ENCODE assay signal across 37 cellular contexts in the genomic region with DNA sequence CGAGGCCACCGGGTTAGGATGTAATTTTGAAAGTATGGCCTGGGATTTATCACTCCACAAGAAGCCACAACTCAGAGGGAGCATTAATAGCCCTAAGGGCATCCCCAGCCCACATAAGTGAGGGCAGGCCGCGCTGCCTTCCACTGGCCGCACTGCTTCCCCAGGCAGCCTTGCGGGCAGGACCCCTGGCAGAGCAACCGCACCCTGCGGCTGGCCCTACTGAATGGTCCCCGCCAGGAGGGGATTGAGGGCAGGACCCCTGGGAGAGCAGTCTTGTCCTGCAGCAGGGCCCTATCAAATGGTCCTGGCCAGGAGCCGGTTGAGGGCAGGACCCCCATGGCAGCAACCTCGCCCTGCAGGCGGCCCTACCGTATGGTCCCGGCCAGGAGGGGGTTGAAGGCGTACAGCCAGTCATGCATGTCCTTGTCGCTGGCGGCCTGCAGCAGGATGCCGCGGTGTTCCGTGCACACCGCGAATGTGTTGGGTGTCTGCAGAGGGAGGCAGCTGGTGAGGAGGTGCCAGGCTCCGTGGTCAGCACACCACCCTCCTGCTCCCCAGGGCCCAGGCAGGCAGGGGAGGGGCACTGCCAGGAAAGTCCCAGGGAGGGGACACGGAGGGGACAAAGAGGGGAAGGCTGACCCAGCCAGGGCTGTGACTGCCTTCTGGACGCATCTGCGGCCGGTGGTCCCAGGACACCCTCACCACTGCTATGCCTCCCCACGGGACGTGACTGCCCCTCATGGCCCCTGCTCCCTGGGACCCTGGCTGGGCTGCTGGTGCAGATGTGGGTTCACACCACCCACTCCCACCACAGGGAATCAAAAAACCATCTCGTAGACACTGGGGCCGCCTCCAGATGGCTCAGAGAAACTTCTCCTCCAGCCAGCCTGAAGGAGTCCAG. TPM values are rescaled to one million over a fixed set of nuclear protein-coding genes. Genes with fewer than 3 reads are reported as not detected.
"Had no signal": no experiment of that assay in that cellular context is flagged by ENCODE, and none has a peak within 500 bp of the region (broad histone marks: within the 10 kb centered on the region; RNA-seq: fewer than 3 reads in every experiment).

No MANE protein-coding gene starts in this region.

- H3K9me3 ChIP-seq: ascending aorta, breast epithelium, esophagus muscularis mucosa, gastrocnemius medialis, heart right ventricle had no signal

- H3K4me1 Mint-ChIP-seq: activated CD4-positive, alpha-beta T cell treated with anti-CD3 and anti-CD28 coated beads for 36 hours; activated CD4-positive, alpha-beta T cell treated with anti-CD3 and anti-CD28 coated beads, Interleukin-2, amount 10 ng/mL, durations not matched to agents 24 days and 14 days; activated CD8-positive, alpha-beta memory T cell treated with anti-CD3 and anti-CD28 coated beads, Interleukin-2, amount 10 ng/mL, durations not matched to agents 7 days and 5 days; activated naive CD4-positive, alpha-beta T cell treated with anti-CD3 and anti-CD28 coated beads, Interleukin-2, amount 10 ng/mL, durations not matched to agents 7 days and 5 days; activated naive CD8-positive, alpha-beta T cell treated with anti-CD3 and anti-CD28 coated beads, Interleukin-2, amount 10 ng/mL, durations not matched to agents 7 days and 5 days; brain; central memory CD8-positive, alpha-beta T cell; T-helper 17 cell had no signal

- ATAC-seq: activated CD4-positive, alpha-beta T cell treated with anti-CD3 and anti-CD28 coated beads for 36 hours; activated CD8-positive, alpha-beta memory T cell treated with anti-CD3 and anti-CD28 coated beads, Interleukin-2, amount 10 ng/mL, durations not matched to agents 7 days and 5 days; activated CD8-positive, alpha-beta T cell treated with anti-CD3 and anti-CD28 coated beads, Interleukin-2, amount 10 ng/mL, durations not matched to agents 7 days and 5 days; activated naive CD4-positive, alpha-beta T cell treated with anti-CD3 and anti-CD28 coated beads, Interleukin-2, amount 50 U/mL, for 72 hours; effector memory CD8-positive, alpha-beta T cell; foreskin keratinocyte; gastrocnemius medialis; heart right ventricle; T-helper 17 cell had no signal

- H3K36me3 Mint-ChIP-seq: activated CD4-positive, alpha-beta memory T cell treated with anti-CD3 and anti-CD28 coated beads for 36 hours; activated CD8-positive, alpha-beta memory T cell treated with anti-CD3 and anti-CD28 coated beads, Interleukin-2, amount 10 ng/mL, durations not matched to agents 7 days and 5 days; activated naive CD4-positive, alpha-beta T cell treated with anti-CD3 and anti-CD28 coated beads, Interleukin-2, amount 10 ng/mL, durations not matched to agents 7 days and 5 days; activated naive CD4-positive, alpha-beta T cell treated with anti-CD3 and anti-CD28 coated beads, Interleukin-2, amount 50 U/mL, for 72 hours; activated naive CD8-positive, alpha-beta T cell treated with anti-CD3 and anti-CD28 coated beads, Interleukin-2, amount 10 ng/mL, durations not matched to agents 7 days and 5 days had no signal

- H3K4me3 Mint-ChIP-seq: activated CD4-positive, alpha-beta memory T cell treated with anti-CD3 and anti-CD28 coated beads for 36 hours; activated CD4-positive, alpha-beta T cell treated with anti-CD3 and anti-CD28 coated beads for 36 hours; activated CD4-positive, alpha-beta T cell treated with anti-CD3 and anti-CD28 coated beads, Interleukin-2, amount 10 ng/mL, durations not matched to agents 24 days and 14 days; activated CD8-positive, alpha-beta memory T cell treated with anti-CD3 and anti-CD28 coated beads, Interleukin-2, amount 10 ng/mL, durations not matched to agents 7 days and 5 days; activated CD8-positive, alpha-beta T cell treated with anti-CD3 and anti-CD28 coated beads, Interleukin-2, amount 10 ng/mL, durations not matched to agents 7 days and 5 days; activated naive CD4-positive, alpha-beta T cell treated with anti-CD3 and anti-CD28 coated beads, Interleukin-2, amount 10 ng/mL, durations not matched to agents 7 days and 5 days; activated naive CD8-positive, alpha-beta T cell treated with anti-CD3 and anti-CD28 coated beads, Interleukin-2, amount 10 ng/mL, durations not matched to agents 7 days and 5 days; activated T-helper 1 cell treated with anti-CD3 and anti-CD28 coated beads, Interleukin-12 subunit alpha, Interleukin-12 subunit beta, Interleukin-2, Interleukin-4 antibody, amounts not matched to agents 30 ng/mL and 10 ng/mL and 1 ng/mL, durations not matched to agents 14 hours and 24 hours and 36 hours; brain; central memory CD8-positive, alpha-beta T cell; dendritic cell treated with granulocyte-macrophage colony-stimulating factor and Interleukin-4, amounts not matched to agents 40 ng/mL and 50 ng/mL, for 4 days; effector memory CD8-positive, alpha-beta T cell; T-helper 17 cell; T-helper 2 cell treated with Interferon-gamma antibody and Interleukin-4, amounts not matched to agents 5 μg/mL and 100 μg/mL, for 36 hours had no signal

- H3K27ac Mint-ChIP-seq: activated CD4-positive, alpha-beta memory T cell treated with anti-CD3 and anti-CD28 coated beads for 36 hours; activated CD4-positive, alpha-beta T cell treated with anti-CD3 and anti-CD28 coated beads for 36 hours; activated CD4-positive, alpha-beta T cell treated with anti-CD3 and anti-CD28 coated beads, Interleukin-2, amount 10 ng/mL, durations not matched to agents 24 days and 14 days; activated CD8-positive, alpha-beta memory T cell treated with anti-CD3 and anti-CD28 coated beads, Interleukin-2, amount 10 ng/mL, durations not matched to agents 7 days and 5 days; activated CD8-positive, alpha-beta T cell treated with anti-CD3 and anti-CD28 coated beads, Interleukin-2, amount 10 ng/mL, durations not matched to agents 7 days and 5 days; activated naive CD4-positive, alpha-beta T cell treated with anti-CD3 and anti-CD28 coated beads, Interleukin-2, amount 10 ng/mL, durations not matched to agents 7 days and 5 days; activated naive CD4-positive, alpha-beta T cell treated with anti-CD3 and anti-CD28 coated beads, Interleukin-2, amount 50 U/mL, for 72 hours; activated naive CD8-positive, alpha-beta T cell treated with anti-CD3 and anti-CD28 coated beads, Interleukin-2, amount 10 ng/mL, durations not matched to agents 7 days and 5 days; activated T-helper 1 cell treated with anti-CD3 and anti-CD28 coated beads, Interleukin-12 subunit alpha, Interleukin-12 subunit beta, Interleukin-2, Interleukin-4 antibody, amounts not matched to agents 30 ng/mL and 10 ng/mL and 1 ng/mL, durations not matched to agents 14 hours and 24 hours and 36 hours; activated T-helper 2 cell treated with anti-CD3 and anti-CD28 coated beads, Interferon-gamma antibody, Interleukin-2, Interleukin-4, amounts not matched to agents 10 μg/mL and 5 μg/mL and 100 μg/mL, durations not matched to agents 14 hours and 24 hours and 36 hours; brain; dendritic cell treated with granulocyte-macrophage colony-stimulating factor and Interleukin-4, amounts not matched to agents 40 ng/mL and 50 ng/mL, for 4 days; effector memory CD8-positive, alpha-beta T cell; T-helper 17 cell; T-helper 2 cell treated with Interferon-gamma antibody and Interleukin-4, amounts not matched to agents 5 μg/mL and 100 μg/mL, for 36 hours had no signal

- H3K9me3 Mint-ChIP-seq: activated CD4-positive, alpha-beta memory T cell treated with anti-CD3 and anti-CD28 coated beads for 36 hours; activated CD4-positive, alpha-beta T cell treated with anti-CD3 and anti-CD28 coated beads, Interleukin-2, amount 10 ng/mL, durations not matched to agents 24 days and 14 days; activated naive CD4-positive, alpha-beta T cell treated with anti-CD3 and anti-CD28 coated beads, Interleukin-2, amount 10 ng/mL, durations not matched to agents 7 days and 5 days; activated naive CD4-positive, alpha-beta T cell treated with anti-CD3 and anti-CD28 coated beads, Interleukin-2, amount 50 U/mL, for 72 hours; activated naive CD8-positive, alpha-beta T cell treated with anti-CD3 and anti-CD28 coated beads, Interleukin-2, amount 10 ng/mL, durations not matched to agents 7 days and 5 days; activated T-helper 1 cell treated with anti-CD3 and anti-CD28 coated beads, Interleukin-12 subunit alpha, Interleukin-12 subunit beta, Interleukin-2, Interleukin-4 antibody, amounts not matched to agents 30 ng/mL and 10 ng/mL and 1 ng/mL, durations not matched to agents 14 hours and 24 hours and 36 hours; activated T-helper 2 cell treated with anti-CD3 and anti-CD28 coated beads, Interferon-gamma antibody, Interleukin-2, Interleukin-4, amounts not matched to agents 10 μg/mL and 5 μg/mL and 100 μg/mL, durations not matched to agents 14 hours and 24 hours and 36 hours; brain; central memory CD8-positive, alpha-beta T cell; dendritic cell treated with granulocyte-macrophage colony-stimulating factor and Interleukin-4, amounts not matched to agents 40 ng/mL and 50 ng/mL, for 4 days; effector memory CD8-positive, alpha-beta T cell; T-helper 2 cell treated with Interferon-gamma antibody and Interleukin-4, amounts not matched to agents 5 μg/mL and 100 μg/mL, for 36 hours had no signal

- H3K27me3 Mint-ChIP-seq: activated CD4-positive, alpha-beta memory T cell treated with anti-CD3 and anti-CD28 coated beads for 36 hours; activated CD4-positive, alpha-beta T cell treated with anti-CD3 and anti-CD28 coated beads for 36 hours; activated CD4-positive, alpha-beta T cell treated with anti-CD3 and anti-CD28 coated beads, Interleukin-2, amount 10 ng/mL, durations not matched to agents 24 days and 14 days; activated CD8-positive, alpha-beta memory T cell treated with anti-CD3 and anti-CD28 coated beads, Interleukin-2, amount 10 ng/mL, durations not matched to agents 7 days and 5 days; activated naive CD8-positive, alpha-beta T cell treated with anti-CD3 and anti-CD28 coated beads, Interleukin-2, amount 10 ng/mL, durations not matched to agents 7 days and 5 days; brain; central memory CD8-positive, alpha-beta T cell; dendritic cell treated with granulocyte-macrophage colony-stimulating factor and Interleukin-4, amounts not matched to agents 40 ng/mL and 50 ng/mL, for 4 days had no signal

- H3K4me1 ChIP-seq: ascending aorta, breast epithelium, esophagus muscularis mucosa, foreskin keratinocyte, gastrocnemius medialis, heart right ventricle had no signal

- H3K36me3 ChIP-seq: ascending aorta, breast epithelium, cardiac muscle cell, esophagus muscularis mucosa, gastrocnemius medialis, heart right ventricle had no signal

- H3K27ac ChIP-seq: ascending aorta, breast epithelium, cardiac muscle cell, coronary artery, esophagus muscularis mucosa, foreskin keratinocyte, gastrocnemius medialis, heart right ventricle had no signal

- DNase-seq: activated CD4-positive, alpha-beta memory T cell treated with anti-CD3 and anti-CD28 coated beads for 36 hours; activated CD4-positive, alpha-beta T cell treated with anti-CD3 and anti-CD28 coated beads for 36 hours; activated CD4-positive, alpha-beta T cell treated with anti-CD3 and anti-CD28 coated beads, Interleukin-2, amount 10 ng/mL, durations not matched to agents 24 days and 14 days; activated CD4-positive, CD25-positive, alpha-beta regulatory T cell; activated CD4-positive, CD25-positive, alpha-beta regulatory T cell treated with anti-CD3 and anti-CD28 coated beads, Interleukin-2, amount 50 U/mL, for 72 hours; activated CD8-positive, alpha-beta memory T cell treated with anti-CD3 and anti-CD28 coated beads, Interleukin-2, amount 10 ng/mL, durations not matched to agents 7 days and 5 days; activated CD8-positive, alpha-beta memory T cell treated with anti-CD3 and anti-CD28 coated beads, Interleukin-2, amount 50 U/mL, for 4 hours; activated CD8-positive, alpha-beta T cell treated with anti-CD3 and anti-CD28 coated beads, Interleukin-2, amount 10 ng/mL, durations not matched to agents 7 days and 5 days; activated effector memory CD4-positive, alpha-beta T cell treated with anti-CD3 and anti-CD28 coated beads, Interleukin-2, amount 50 U/mL, for 16 hours; activated naive CD4-positive, alpha-beta T cell; activated naive CD4-positive, alpha-beta T cell treated with anti-CD3 and anti-CD28 coated beads, Interleukin-2, amount 10 ng/mL, durations not matched to agents 7 days and 5 days; activated naive CD8-positive, alpha-beta T cell treated with anti-CD3 and anti-CD28 coated beads, Interleukin-2, amount 10 ng/mL, durations not matched to agents 7 days and 5 days; activated T-cell treated with anti-CD3 and anti-CD28 coated beads, Interleukin-2, amount 50 U/mL, for 1 hour; activated T-cell treated with anti-CD3 and anti-CD28 coated beads, Interleukin-2, amount 50 U/mL, for 48 hours; effector CD4-positive, alpha-beta T cell; effector memory CD8-positive, alpha-beta T cell; erythroblast; foreskin keratinocyte; gastrocnemius medialis; heart right ventricle; T-helper 1 cell; T-helper 17 cell; T1000 had no signal

- H3K27me3 ChIP-seq: ascending aorta, cardiac muscle cell, gastrocnemius medialis had no signal

- H3K4me3 ChIP-seq: ascending aorta, breast epithelium, cardiac muscle cell, coronary artery, esophagus muscularis mucosa, gastrocnemius medialis, heart right ventricle had no signal

RNA-seq across cellular contexts. Expression of gene AQP12A, which starts 26.3 kb away (rescaled TPM):
- total RNA-seq: activated CD4-positive, alpha-beta memory T cell treated with anti-CD3 and anti-CD28 coated beads for 36 hours; activated CD4-positive, alpha-beta T cell treated with anti-CD3 and anti-CD28 coated beads for 36 hours; activated CD4-positive, alpha-beta T cell treated with anti-CD3 and anti-CD28 coated beads, Interleukin-2, amount 10 ng/mL, durations not matched to agents 24 days and 14 days; activated CD8-positive, alpha-beta memory T cell treated with anti-CD3 and anti-CD28 coated beads for 36 hours; activated CD8-positive, alpha-beta memory T cell treated with anti-CD3 and anti-CD28 coated beads, Interleukin-2, amount 10 ng/mL, durations not matched to agents 7 days and 5 days; activated CD8-positive, alpha-beta T cell treated with anti-CD3 and anti-CD28 coated beads, Interleukin-2, amount 10 ng/mL, durations not matched to agents 7 days and 5 days; activated naive CD4-positive, alpha-beta T cell treated with anti-CD3 and anti-CD28 coated beads, Interleukin-2, amount 50 U/mL, for 72 hours; activated naive CD8-positive, alpha-beta T cell treated with anti-CD3 and anti-CD28 coated beads, Interleukin-2, amount 10 ng/mL, durations not matched to agents 7 days and 5 days; activated T-helper 1 cell treated with anti-CD3 and anti-CD28 coated beads, Interleukin-12 subunit alpha, Interleukin-12 subunit beta, Interleukin-2, Interleukin-4 antibody, amounts not matched to agents 30 ng/mL and 10 ng/mL and 1 ng/mL, durations not matched to agents 14 hours and 24 hours and 36 hours; activated T-helper 2 cell treated with anti-CD3 and anti-CD28 coated beads, Interferon-gamma antibody, Interleukin-2, Interleukin-4, amounts not matched to agents 10 μg/mL and 5 μg/mL and 100 μg/mL, durations not matched to agents 14 hours and 24 hours and 36 hours; ascending aorta; breast epithelium; cardiac muscle cell; cerebellum; esophagus muscularis mucosa; foreskin keratinocyte; gastrocnemius medialis; heart right ventricle; T-helper 17 cell had no signal
- polyA plus RNA-seq: cardiac muscle cell, foreskin keratinocyte, heart right ventricle had no signal

RNA-seq across cellular contexts. Expression of gene AQP12B, which starts 35.2 kb away (rescaled TPM):
- total RNA-seq: activated CD4-positive, alpha-beta memory T cell treated with anti-CD3 and anti-CD28 coated beads for 36 hours; activated CD4-positive, alpha-beta T cell treated with anti-CD3 and anti-CD28 coated beads for 36 hours; activated CD4-positive, alpha-beta T cell treated with anti-CD3 and anti-CD28 coated beads, Interleukin-2, amount 10 ng/mL, durations not matched to agents 24 days and 14 days; activated CD8-positive, alpha-beta memory T cell treated with anti-CD3 and anti-CD28 coated beads for 36 hours; activated CD8-positive, alpha-beta memory T cell treated with anti-CD3 and anti-CD28 coated beads, Interleukin-2, amount 10 ng/mL, durations not matched to agents 7 days and 5 days; activated CD8-positive, alpha-beta T cell treated with anti-CD3 and anti-CD28 coated beads, Interleukin-2, amount 10 ng/mL, durations not matched to agents 7 days and 5 days; activated naive CD4-positive, alpha-beta T cell treated with anti-CD3 and anti-CD28 coated beads, Interleukin-2, amount 50 U/mL, for 72 hours; activated naive CD8-positive, alpha-beta T cell treated with anti-CD3 and anti-CD28 coated beads, Interleukin-2, amount 10 ng/mL, durations not matched to agents 7 days and 5 days; activated T-helper 1 cell treated with anti-CD3 and anti-CD28 coated beads, Interleukin-12 subunit alpha, Interleukin-12 subunit beta, Interleukin-2, Interleukin-4 antibody, amounts not matched to agents 30 ng/mL and 10 ng/mL and 1 ng/mL, durations not matched to agents 14 hours and 24 hours and 36 hours; activated T-helper 2 cell treated with anti-CD3 and anti-CD28 coated beads, Interferon-gamma antibody, Interleukin-2, Interleukin-4, amounts not matched to agents 10 μg/mL and 5 μg/mL and 100 μg/mL, durations not matched to agents 14 hours and 24 hours and 36 hours; ascending aorta; breast epithelium; cardiac muscle cell; cerebellum; esophagus muscularis mucosa; foreskin keratinocyte; gastrocnemius medialis; heart right ventricle; T-helper 17 cell had no signal
- polyA plus RNA-seq: cardiac muscle cell, foreskin keratinocyte had no signal
